ENCODE assay signal across 28 cellular contexts in the genomic region with DNA sequence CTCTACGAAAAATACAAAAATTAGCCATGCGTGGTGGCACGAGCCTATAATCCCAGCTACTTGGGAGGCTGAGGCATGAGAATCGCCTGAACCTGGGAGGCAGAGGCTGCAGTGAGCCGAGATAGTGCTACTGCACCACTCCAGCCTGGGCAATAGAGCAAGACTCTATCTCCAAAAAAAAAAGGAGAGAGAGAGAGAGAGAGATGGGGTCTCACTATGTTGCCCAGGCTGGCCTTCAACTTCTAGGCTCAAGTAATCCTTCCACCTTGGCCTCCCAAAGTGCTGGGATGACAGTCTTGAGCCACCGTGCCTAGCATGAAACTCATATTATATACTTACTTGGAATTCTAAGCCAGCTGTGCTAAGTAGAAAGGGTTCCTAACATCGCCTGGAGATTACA. TPM values are rescaled to one million over a fixed set of nuclear protein-coding genes. Genes with fewer than 3 reads are reported as not detected.
"Had no signal": no experiment of that assay in that cellular context is flagged by ENCODE, and none has a peak within 500 bp of the region (broad histone marks: within the 10 kb centered on the region; RNA-seq: fewer than 3 reads in every experiment).

No MANE protein-coding gene starts in this region.

- H3K4me1 ChIP-seq: left lung, lower lobe of right lung, right atrium auricular region, testis, thyroid gland, transverse colon, upper lobe of right lung had no signal

- H3K4me3 Mint-ChIP-seq: immature natural killer cell; naive thymus-derived CD8-positive, alpha-beta T cell; nephron; stimulated activated naive B cell treated with anti-CD40 and anti-IgM and Interleukin-4, amounts not matched to agents 10 μg/mL and 1 μg/mL and 100 μg/mL, for 72 hours had no signal

- H3K4me1 Mint-ChIP-seq: nephron had no signal

- H3K27me3 ChIP-seq: left lung, ovary, right atrium auricular region, stomach, testis, thyroid gland, transverse colon, upper lobe of right lung had no signal

- H3K36me3 ChIP-seq: ovary had no signal

- H3K9me3 Mint-ChIP-seq: immature natural killer cell; naive thymus-derived CD8-positive, alpha-beta T cell; stimulated activated naive B cell treated with anti-CD40 and anti-IgM and Interleukin-4, amounts not matched to agents 10 μg/mL and 1 μg/mL and 100 μg/mL, for 72 hours had no signal

- H3K27ac Mint-ChIP-seq: nephron; progenitor cell of endocrine pancreas; stimulated activated naive B cell treated with anti-CD40 and anti-IgM and Interleukin-4, amounts not matched to agents 10 μg/mL and 1 μg/mL and 100 μg/mL, for 72 hours had no signal

- FAIRE-seq: islet of Langerhans, kidney, urothelium cell line had no signal

- ATAC-seq: left colon; left lung; lower lobe of right lung; naive thymus-derived CD8-positive, alpha-beta T cell; sciatic nerve; stimulated activated naive B cell treated with anti-CD40 and anti-IgM and Interleukin-4, amounts not matched to agents 10 μg/mL and 1 μg/mL and 100 μg/mL, for 72 hours; stimulated activated naive CD8-positive, alpha-beta T cell treated with anti-CD3 and anti-CD28 coated beads, Interleukin-15, Interleukin-2, amounts not matched to agents 100 U/mL and 50 U/mL, for 24 hours; upper lobe of right lung had no signal

- H3K4me3 ChIP-seq: left lung, lower lobe of right lung, ovary, right atrium auricular region, skin epidermis, stomach, testis, thyroid gland, transverse colon, upper lobe of right lung had no signal

- H3K27me3 Mint-ChIP-seq: naive thymus-derived CD8-positive, alpha-beta T cell; progenitor cell of endocrine pancreas; stimulated activated naive B cell treated with anti-CD40 and anti-IgM and Interleukin-4, amounts not matched to agents 10 μg/mL and 1 μg/mL and 100 μg/mL, for 72 hours had no signal

- DNase-seq: hypothalamus; immature natural killer cell; kidney; left colon; left lung; lower lobe of right lung; mammary epithelial cell; mesenchymal stem cell; naive thymus-derived CD8-positive, alpha-beta T cell; ovary; stimulated activated CD4-positive, alpha-beta T cell treated with anti-CD3 and anti-CD28 coated beads, Interleukin-12 subunit alpha, Interleukin-12 subunit beta, amount 100 ng/mL, for 4 hours; stimulated activated CD4-positive, alpha-beta T cell treated with anti-CD3 and anti-CD28 coated beads, Interleukin-15, amount 100 ng/mL, for 24 hours; stimulated activated CD4-positive, alpha-beta T cell treated with anti-CD3 and anti-CD28 coated beads, Interleukin-2, amount 100 ng/mL, for 24 hours; stimulated activated CD4-positive, alpha-beta T cell treated with anti-CD3 and anti-CD28 coated beads, Interleukin-4, amount 100 ng/mL, for 1 hour; stimulated activated naive B cell treated with anti-CD40 and anti-IgM and Interleukin-4, amounts not matched to agents 10 μg/mL and 1 μg/mL and 100 μg/mL, for 72 hours; stimulated activated naive CD8-positive, alpha-beta T cell treated with anti-CD3 and anti-CD28 coated beads, Interleukin-15, Interleukin-2, amounts not matched to agents 100 U/mL and 50 U/mL, for 24 hours; stomach; testis; thyroid gland; transverse colon; upper lobe of right lung had no signal

- H3K27ac ChIP-seq: left lung, lower lobe of right lung, ovary, right atrium auricular region, skin epidermis, stomach, testis, thyroid gland, transverse colon, upper lobe of right lung had no signal

- H3K9me3 ChIP-seq: left lung, lower lobe of right lung, ovary, right atrium auricular region, stomach, testis, thyroid gland, transverse colon, upper lobe of right lung had no signal

RNA-seq across cellular contexts. Expression of a gene that starts 38.5 kb away (rescaled TPM):
- total RNA-seq: right atrium auricular region had no signal
